8 cellular contexts compared by ENCODE assay signal in the genomic region with DNA sequence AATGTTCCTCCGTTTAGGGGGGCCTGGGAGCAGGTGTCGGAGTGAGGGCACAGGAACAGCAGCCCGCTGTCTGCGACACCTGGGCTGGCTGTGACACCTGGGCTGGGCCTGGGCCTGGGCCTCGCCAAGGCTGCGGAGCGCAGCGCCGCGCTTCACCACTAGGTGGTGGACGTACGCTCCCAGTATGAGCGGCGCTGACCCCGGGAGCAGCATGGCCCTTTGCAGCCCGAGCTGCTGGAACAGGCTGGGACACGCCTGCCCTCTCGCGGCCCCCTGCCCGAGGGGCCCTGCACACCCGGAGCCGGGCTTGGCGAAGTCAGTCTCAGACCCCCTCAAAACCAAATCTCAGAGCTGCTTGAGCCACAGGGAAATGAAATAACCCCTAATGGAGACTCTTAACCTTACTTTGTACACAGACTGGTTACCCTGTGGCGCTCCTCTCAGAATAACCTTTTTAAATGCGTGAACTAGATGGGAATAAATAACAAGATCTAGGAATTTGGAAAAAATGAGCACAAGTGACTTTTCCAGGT. TPM values are rescaled to one million over a fixed set of nuclear protein-coding genes. Genes with fewer than 3 reads are reported as not detected.
A peak's percentile ranks its signal among the peaks of the same experiment; 100 is the strongest.
DNase-seq lines count a peak whose midpoint lies in the region; ATAC-seq lines count a peak whose summit lies in the region.

No MANE protein-coding gene starts in this region.

- H3K27me3 ChIP-seq in CD4-positive, CD25-positive, alpha-beta regulatory T cell (ENCODE audit: control insufficient read depth, insufficient read depth, low read length) = no peaks in the 10 kb centered on the region
- H3K27me3 ChIP-seq in effector memory CD4-positive, alpha-beta T cell (replicated peaks; ENCODE audit: control insufficient read depth, insufficient read depth, low read length, poor library complexity, severe bottlenecking) = no peaks in the 10 kb centered on the region

- H3K27ac Mint-ChIP-seq in CD4-positive, CD25-positive, alpha-beta regulatory T cell = peak overlapping the region in 1 of 3 donors; percentile 26
- H3K27ac Mint-ChIP-seq in memory B cell = no peak overlapping the region

- peaks cover 0 to 2% (median 0%) of the 10 kb centered on the region in 7 donors for H3K9me3 Mint-ChIP-seq in CD4-positive, CD25-positive, alpha-beta regulatory T cell
- H3K9me3 Mint-ChIP-seq in memory B cell = peaks cover 1% of the 10 kb centered on the region

- H3K36me3 Mint-ChIP-seq in CD4-positive, CD25-positive, alpha-beta regulatory T cell = no peaks in the 10 kb centered on the region
- no peaks in the 10 kb centered on the region for H3K36me3 Mint-ChIP-seq in memory B cell

- no peak overlapping the region for H3K27ac ChIP-seq in CD4-positive, CD25-positive, alpha-beta regulatory T cell (ENCODE audit: insufficient read depth, low read length, poor library complexity, severe bottlenecking)
- H3K27ac ChIP-seq in effector memory CD4-positive, alpha-beta T cell (ENCODE audit: insufficient read depth, low read length, poor library complexity, severe bottlenecking) = no peak overlapping the region

- peaks cover 5% of the 10 kb centered on the region for H3K4me1 ChIP-seq in CD4-positive, CD25-positive, alpha-beta regulatory T cell (ENCODE audit: control insufficient read depth, insufficient read depth, low read length, poor library complexity, severe bottlenecking)
- H3K4me1 ChIP-seq in effector memory CD4-positive, alpha-beta T cell (ENCODE audit: control insufficient read depth, insufficient read depth, low read length, poor library complexity, severe bottlenecking) = peaks cover 5% of the 10 kb centered on the region

- DNase-seq in CD4-positive, CD25-positive, alpha-beta regulatory T cell = peak; percentile 36 to 69 (median 52)
- DNase-seq in NCI-H82 (lab: John Stamatoyannopoulos, UW) = peak; percentile 85
- peak; percentile 23 to 59 for DNase-seq in activated CD8-positive, alpha-beta memory T cell treated with anti-CD3 and anti-CD28 coated beads for 1 hour (ENCODE audit: extremely low read depth in 1 of 2, low read depth in 1 of 2)
- peak; percentile 13 to 41 (median 14) for DNase-seq in effector memory CD4-positive, alpha-beta T cell
- DNase-seq in memory B cell (ENCODE audit: low spot score in 2 of 2) = peak; percentile 49 to 73
- peak; percentile 39 for DNase-seq in stimulated activated CD8-positive, alpha-beta memory T cell treated with anti-CD3 and anti-CD28 coated beads, Interleukin-15, amount 100 ng/mL, for 1 hour (ENCODE audit: low read depth)

- H3K4me3 ChIP-seq in CD4-positive, CD25-positive, alpha-beta regulatory T cell (ENCODE audit: low read depth, low read length) = no peak overlapping the region
- no peak overlapping the region for H3K4me3 ChIP-seq in effector memory CD4-positive, alpha-beta T cell (ENCODE audit: insufficient read depth, low read depth, low read length, poor library complexity, severe bottlenecking)

- H3K9me3 ChIP-seq in CD4-positive, CD25-positive, alpha-beta regulatory T cell (ENCODE audit: control insufficient read depth in 2 of 2, low read length in 2 of 2) = no peaks in the 10 kb centered on the region
- H3K9me3 ChIP-seq in effector memory CD4-positive, alpha-beta T cell (ENCODE audit: control insufficient read depth, low read length) = no peaks in the 10 kb centered on the region

- H3K4me3 Mint-ChIP-seq in CD4-positive, CD25-positive, alpha-beta regulatory T cell = no peak overlapping the region
- no peak overlapping the region for H3K4me3 Mint-ChIP-seq in memory B cell

- H3K4me1 Mint-ChIP-seq in CD4-positive, CD25-positive, alpha-beta regulatory T cell = peaks cover 0 to 9% (median 0%) of the 10 kb centered on the region in 4 donors
- no peaks in the 10 kb centered on the region for H3K4me1 Mint-ChIP-seq in memory B cell

- peaks cover 15% of the 10 kb centered on the region for H3K27me3 Mint-ChIP-seq in CD4-positive, CD25-positive, alpha-beta regulatory T cell
- H3K27me3 Mint-ChIP-seq in memory B cell = peaks cover 2% of the 10 kb centered on the region

- no peaks in the 10 kb centered on the region for H3K36me3 ChIP-seq in CD4-positive, CD25-positive, alpha-beta regulatory T cell (ENCODE audit: control insufficient read depth, insufficient read depth, low read length)
- H3K36me3 ChIP-seq in effector memory CD4-positive, alpha-beta T cell (ENCODE audit: control insufficient read depth, insufficient read depth, low read length) = no peaks in the 10 kb centered on the region

- peak; percentile 96 to 97 for ATAC-seq in CD4-positive, CD25-positive, alpha-beta regulatory T cell (ENCODE audit: low read depth in 2 of 2)
- ATAC-seq in GM19372 (IDR thresholded peaks at IDR 0.05; ENCODE audit: low read depth, unreplicated experiment) = peak; percentile 100
- ATAC-seq in HG03439 (IDR thresholded peaks at IDR 0.05; ENCODE audit: unreplicated experiment) = peak; percentile 96
- ATAC-seq in memory B cell (ENCODE audit: low read depth) = peak; percentile 99

RNA-seq across cellular contexts. Expression of a gene that starts 38.6 kb away (rescaled TPM):
- 1.8 TPM for total RNA-seq in CD4-positive, CD25-positive, alpha-beta regulatory T cell
- polyA plus RNA-seq in CD4-positive, CD25-positive, alpha-beta regulatory T cell = not detected

Comparison
In these comparisons a context has a peak if more than half of its experiments do, and no peak if none do; other contexts are left out.
1. DNase-seq: peak in every context shown above with its lines; median percentile 85 in NCI-H82; 61 in memory B cell; 52 in CD4-positive, CD25-positive, alpha-beta regulatory T cell; 41 in activated CD8-positive, alpha-beta memory T cell treated with anti-CD3 and anti-CD28 coated beads for 1 hour; 39 in stimulated activated CD8-positive, alpha-beta memory T cell treated with anti-CD3 and anti-CD28 coated beads, Interleukin-15, amount 100 ng/mL, for 1 hour; 14 in effector memory CD4-positive, alpha-beta T cell.